8 cellular contexts compared by ENCODE assay signal in the genomic region with DNA sequence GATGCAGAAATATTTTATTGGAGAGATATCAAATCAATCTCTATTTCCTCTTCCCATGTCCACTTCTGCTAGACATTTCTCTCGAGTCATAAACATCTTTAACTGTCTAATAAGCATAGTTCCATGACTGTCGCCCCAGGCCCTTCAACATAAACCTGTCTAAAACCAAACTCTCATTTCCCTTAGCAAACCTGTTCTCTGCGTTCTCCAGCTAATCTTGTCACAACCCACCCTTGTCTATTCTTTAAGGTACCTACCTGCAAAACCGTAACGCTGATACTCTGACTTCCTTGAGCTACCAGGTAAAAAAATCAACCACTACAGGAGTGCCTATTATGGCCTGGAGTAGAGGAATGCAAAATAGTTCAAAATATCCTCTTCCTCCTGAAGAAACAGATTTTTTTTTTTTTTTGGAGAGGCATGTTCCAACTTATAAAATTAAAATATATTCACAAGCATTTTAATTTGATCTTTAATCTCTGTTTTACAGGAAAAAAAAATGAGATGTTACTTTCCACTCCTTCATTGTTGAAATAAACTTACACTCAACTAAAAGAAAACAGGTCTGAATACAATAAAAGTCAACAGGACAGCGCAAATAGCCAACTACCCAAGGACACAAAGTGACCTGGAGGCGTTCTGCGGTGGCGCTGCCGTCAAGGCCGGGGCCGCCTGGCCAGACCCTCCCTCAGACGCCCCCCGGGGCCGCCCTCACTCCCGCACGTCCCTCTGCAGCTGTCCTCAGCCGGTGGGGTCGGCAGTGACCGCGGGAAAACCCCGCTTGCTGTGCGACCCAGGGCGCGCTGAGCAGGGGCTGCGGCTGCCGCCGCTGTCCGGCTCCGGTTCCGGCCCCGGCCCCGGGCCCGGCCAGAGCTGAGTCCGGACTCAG. TPM values are rescaled to one million over a fixed set of nuclear protein-coding genes. Genes with fewer than 3 reads are reported as not detected.
DNase-seq lines count a peak whose midpoint lies in the region; ATAC-seq and TF ChIP-seq lines count a peak whose summit lies in the region.

No MANE protein-coding gene starts in this region.

- H3K27ac ChIP-seq in heart right ventricle: peak overlapping the region; percentile 76 to 93 (median 90)

- no peak for ATAC-seq in activated CD4-positive, CD25-positive, alpha-beta regulatory T cell treated with anti-CD3 and anti-CD28 coated beads, Interleukin-2, amount 50 U/mL, for 24 hours
- ATAC-seq in GM21737 (IDR thresholded peaks at IDR 0.05; ENCODE audit: unreplicated experiment): peak; percentile 20
- ATAC-seq in activated T-helper 17 cell treated with anti-CD3 and anti-CD28 coated beads, Interleukin-2, amount 50 U/mL, for 72 hours (replicated peaks): peak; percentile 3
- ATAC-seq in heart right ventricle: peak; percentile 18 to 68 (median 23)

- no peaks in the 10 kb centered on the region for H3K27me3 ChIP-seq in heart right ventricle

- TF ChIP-seq CTCF in heart right ventricle (IDR thresholded peaks at IDR 0.05): no peak

- H3K27me3 Mint-ChIP-seq in activated T-helper 17 cell treated with anti-CD3 and anti-CD28 coated beads, Interleukin-2, amount 50 U/mL, for 72 hours: no peaks in the 10 kb centered on the region

- H3K4me1 ChIP-seq in heart right ventricle: peaks cover 0 to 52% (median 26%) of the 10 kb centered on the region in 9 donors

- 3 to 4% methylated on average over 35 of the region's 35 CpGs for WGBS in heart right ventricle, 2 donors

- DNase-seq in activated CD4-positive, CD25-positive, alpha-beta regulatory T cell treated with anti-CD3 and anti-CD28 coated beads, Interleukin-2, amount 50 U/mL, for 16 hours (ENCODE audit: low read depth, low spot score): peak; percentile 1
- DNase-seq in KBM-7 (peak; percentile 21), heart right ventricle (no peak), retina (peak; percentile 18), NK-92 (lab: John Stamatoyannopoulos, UW; ENCODE audit: unreplicated experiment) (no peak)

- peak overlapping the region; percentile 64 to 93 (median 84) for H3K4me3 ChIP-seq in heart right ventricle

- peak overlapping the region; percentile 80 for H3K4me3 Mint-ChIP-seq in activated T-helper 17 cell treated with anti-CD3 and anti-CD28 coated beads, Interleukin-2, amount 50 U/mL, for 72 hours

- peaks cover 0 to 25% (median 16%) of the 10 kb centered on the region in 11 donors for H3K9me3 ChIP-seq in heart right ventricle

- H3K27ac Mint-ChIP-seq in activated T-helper 17 cell treated with anti-CD3 and anti-CD28 coated beads, Interleukin-2, amount 50 U/mL, for 72 hours: peak overlapping the region; percentile 96

- H3K36me3 Mint-ChIP-seq in activated T-helper 17 cell treated with anti-CD3 and anti-CD28 coated beads, Interleukin-2, amount 50 U/mL, for 72 hours (ENCODE audit: low read depth): peaks cover 63% of the 10 kb centered on the region

- in situ Hi-C loops in KBM-7 (cut with MboI; ENCODE audit: low pct_unique_long_range_greater_than_20kb, low sequenced_read_pairs): no loop called here

- intact Hi-C loops in heart right ventricle (cut with DNase I): loop anchor here in 3 of 10 donors (2.0 to 10.0 kb wide), 5 partner anchors 75 to 531 kb away; a partner anchor contains a TSS

- H3K4me1 Mint-ChIP-seq in activated T-helper 17 cell treated with anti-CD3 and anti-CD28 coated beads, Interleukin-2, amount 50 U/mL, for 72 hours: peaks cover 28% of the 10 kb centered on the region

- no peaks in the 10 kb centered on the region for H3K9me3 Mint-ChIP-seq in activated T-helper 17 cell treated with anti-CD3 and anti-CD28 coated beads, Interleukin-2, amount 50 U/mL, for 72 hours

- H3K36me3 ChIP-seq in heart right ventricle: peaks cover 0 to 16% (median 0%) of the 10 kb centered on the region in 9 donors

RNA-seq across cellular contexts. Expression of a gene that starts 0.8 kb away (rescaled TPM):
- 10 to 100 TPM; 45.1 to 47.1 TPM for total RNA-seq in activated T-helper 17 cell treated with anti-CD3 and anti-CD28 coated beads, Interleukin-2, amount 50 U/mL, for 72 hours
- total RNA-seq in heart right ventricle: 10 to 100 TPM; 15.9 to 29.6 (median 22.6) TPM
- 1 to 10 TPM; 4.1 to 5.7 TPM for polyA plus RNA-seq in heart right ventricle

RNA-seq across cellular contexts. Expression of a gene that starts 0.9 kb away (rescaled TPM):
- 10 to 100 TPM; 50.8 to 76.4 TPM for total RNA-seq in activated T-helper 17 cell treated with anti-CD3 and anti-CD28 coated beads, Interleukin-2, amount 50 U/mL, for 72 hours
- 1 to 10 TPM; 1.2 to 5.2 (median 1.9) TPM for total RNA-seq in heart right ventricle
- polyA plus RNA-seq in heart right ventricle: 1 to 10 TPM; 1.5 to 3.1 TPM

RNA-seq across cellular contexts. Expression of a gene that starts 58.7 kb away (rescaled TPM):
- under 1 TPM; 0.32 to 0.82 TPM for total RNA-seq in activated T-helper 17 cell treated with anti-CD3 and anti-CD28 coated beads, Interleukin-2, amount 50 U/mL, for 72 hours
- total RNA-seq in heart right ventricle: 1 to 10 TPM in 9 of 10 donors, under 1 TPM in 1; 0.62 to 3.7 (median 1.9) TPM
- under 1 TPM; 0.19 to 0.51 TPM for polyA plus RNA-seq in heart right ventricle

Comparison
In these comparisons a context has a peak if more than half of its experiments do, and no peak if none do; other contexts are left out.
1. DNase-seq: peak in activated CD4-positive, CD25-positive, alpha-beta regulatory T cell treated with anti-CD3 and anti-CD28 coated beads, Interleukin-2, amount 50 U/mL, for 16 hours (single experiment), KBM-7 (single experiment) and retina (single experiment); none in heart right ventricle (0 of 2) and NK-92 (single experiment).
2. ATAC-seq: peak in GM21737 (single experiment), activated T-helper 17 cell treated with anti-CD3 and anti-CD28 coated beads, Interleukin-2, amount 50 U/mL, for 72 hours (single experiment) and heart right ventricle (8 of 8); none in activated CD4-positive, CD25-positive, alpha-beta regulatory T cell treated with anti-CD3 and anti-CD28 coated beads, Interleukin-2, amount 50 U/mL, for 24 hours (0 of 2).
3. RNA of a gene that starts 0.9 kb away (total RNA-seq): 50.8 to 76.4 TPM in activated T-helper 17 cell treated with anti-CD3 and anti-CD28 coated beads, Interleukin-2, amount 50 U/mL, for 72 hours; 1.2 to 5.2 TPM in heart right ventricle; every median in the first group is over 4 times any median in the second.